6 cellular contexts compared by ENCODE assay signal in genomic region chrX:49042581-49043219, GRCh38. TPM values are rescaled to one million over a fixed set of nuclear protein-coding genes. Genes with fewer than 3 reads are reported as not detected.
DNase-seq lines count a peak whose midpoint lies in the region; ATAC-seq and TF ChIP-seq lines count a peak whose summit lies in the region.

No MANE protein-coding gene starts in this region.

- DNase-seq in activated CD4-positive, alpha-beta T cell treated with anti-CD3 and anti-CD28 coated beads for 36 hours: no peak
- no peak for DNase-seq in activated CD4-positive, alpha-beta T cell treated with anti-CD3 and anti-CD28 coated beads, Interleukin-2, amount 50 U/mL, for 48 hours
- DNase-seq in brain microvascular endothelial cell (no peak), neural crest cell (ENCODE audit: low read depth, low spot score) (no peak)
- no peak for DNase-seq in stimulated activated CD4-positive, alpha-beta T cell treated with anti-CD3 and anti-CD28 coated beads, Interleukin-4, amount 100 ng/mL, for 24 hours
- no peak for DNase-seq in stimulated activated CD4-positive, alpha-beta T cell treated with anti-CD3 and anti-CD28 coated beads, Interleukin-12 subunit alpha, Interleukin-12 subunit beta, amount 100 ng/mL, for 4 hours

- no peaks in the 10 kb centered on the region for H3K27me3 ChIP-seq in brain microvascular endothelial cell (replicated peaks)

- POLR2A ChIA-PET in activated CD4-positive, alpha-beta T cell treated with anti-CD3 and anti-CD28 coated beads for 36 hours (lab: Charles Lee): interaction anchor here (0.9 kb wide), 1 partner anchor 10 kb away, joined by 3 read pairs; no protein-coding TSS in a partner anchor

- no peak for ATAC-seq in activated CD4-positive, alpha-beta T cell treated with anti-CD3 and anti-CD28 coated beads for 36 hours

- no peaks in the 10 kb centered on the region for H3K27me3 Mint-ChIP-seq in activated CD4-positive, alpha-beta T cell treated with anti-CD3 and anti-CD28 coated beads for 36 hours
- no peaks in the 10 kb centered on the region for H3K27me3 Mint-ChIP-seq in neural crest cell (ENCODE audit: low read depth)

- H3K36me3 Mint-ChIP-seq in activated CD4-positive, alpha-beta T cell treated with anti-CD3 and anti-CD28 coated beads for 36 hours (ENCODE audit: low read depth): peaks cover 16% of the 10 kb centered on the region
- peaks cover 6% of the 10 kb centered on the region for H3K36me3 Mint-ChIP-seq in neural crest cell (ENCODE audit: low read depth)

- H3K27ac Mint-ChIP-seq in activated CD4-positive, alpha-beta T cell treated with anti-CD3 and anti-CD28 coated beads for 36 hours: peak overlapping the region; percentile 94
- peak overlapping the region; percentile 95 for H3K27ac Mint-ChIP-seq in neural crest cell (ENCODE audit: unreplicated experiment)

- in situ Hi-C loops in brain microvascular endothelial cell (cut with HindIII; ENCODE audit: low pct_ligation_motif_present, low sequenced_read_pairs): no loop called here

- intact Hi-C loops in activated CD4-positive, alpha-beta T cell treated with anti-CD3 and anti-CD28 coated beads for 36 hours (cut with DNase I, micrococcal nuclease): loop anchor here (1.0 kb wide), 12 partner anchors 11 to 468 kb away; partner anchors contain the start of genes GRIPAP1 (in 2 of the 2), PIM2 (in 1 of the 2), PPP1R3F (in 1 of the 2) and PQBP1 (in 1 of the 2)

- TF ChIP-seq CTCF in brain microvascular endothelial cell (IDR thresholded peaks at IDR 0.05; ENCODE audit: low read depth, low read length, missing control alignments): no peak
- no peak for TF ChIP-seq CTCF in neural crest cell (conservative IDR thresholded peaks at IDR 0.05)

- H3K9me3 Mint-ChIP-seq in activated CD4-positive, alpha-beta T cell treated with anti-CD3 and anti-CD28 coated beads for 36 hours (ENCODE audit: low read depth): no peaks in the 10 kb centered on the region
- H3K9me3 Mint-ChIP-seq in neural crest cell: no peaks in the 10 kb centered on the region

- peaks cover 41% of the 10 kb centered on the region for H3K4me1 Mint-ChIP-seq in activated CD4-positive, alpha-beta T cell treated with anti-CD3 and anti-CD28 coated beads for 36 hours
- peaks cover 42% of the 10 kb centered on the region for H3K4me1 Mint-ChIP-seq in neural crest cell

- H3K4me3 Mint-ChIP-seq in activated CD4-positive, alpha-beta T cell treated with anti-CD3 and anti-CD28 coated beads for 36 hours: peak overlapping the region; percentile 93
- H3K4me3 Mint-ChIP-seq in neural crest cell: peak overlapping the region; percentile 95

- H3K4me3 ChIP-seq in brain microvascular endothelial cell (ENCODE audit: low read depth, low read length): peak overlapping the region; percentile 70

- CTCF ChIA-PET in activated CD4-positive, alpha-beta T cell treated with anti-CD3 and anti-CD28 coated beads for 36 hours (lab: Charles Lee): interaction anchor here (0.6 to 1.1 kb wide), 3 partner anchors 10 to 96 kb away, joined by 3 to 5 read pairs (median 4); partner anchors contain the start of gene GRIPAP1

- peaks cover 17% of the 10 kb centered on the region for H3K36me3 ChIP-seq in brain microvascular endothelial cell (replicated peaks)

- H3K27ac ChIP-seq in brain microvascular endothelial cell: peak overlapping the region; percentile 95

RNA-seq across cellular contexts. Expression of gene TFE3, which starts 0.5 kb away (rescaled TPM):
- total RNA-seq in activated CD4-positive, alpha-beta T cell treated with anti-CD3 and anti-CD28 coated beads for 36 hours: 10 to 100 TPM; 27.1 to 27.5 TPM
- total RNA-seq in neural crest cell: 26.2 TPM in 2 replicates

RNA-seq across cellular contexts. Expression of gene CCDC120, which starts 16.1 kb away (rescaled TPM):
- total RNA-seq in activated CD4-positive, alpha-beta T cell treated with anti-CD3 and anti-CD28 coated beads for 36 hours: 1 to 10 TPM; 3.1 to 3.6 TPM
- 13.8 and 14.7 TPM in 2 replicates for total RNA-seq in neural crest cell

RNA-seq across cellular contexts. Expression of gene PRAF2, which starts 31.1 kb away (rescaled TPM):
- 10 to 100 TPM in 1 of 2 experiments, 1 to 10 TPM in 1; 9.1 to 11.5 TPM for total RNA-seq in activated CD4-positive, alpha-beta T cell treated with anti-CD3 and anti-CD28 coated beads for 36 hours
- total RNA-seq in neural crest cell: 30.2 and 33.7 TPM in 2 replicates

RNA-seq across cellular contexts. Expression of gene WDR45, which starts 37.0 kb away (rescaled TPM):
- 10 to 100 TPM; 22.4 to 23.9 TPM for total RNA-seq in activated CD4-positive, alpha-beta T cell treated with anti-CD3 and anti-CD28 coated beads for 36 hours
- total RNA-seq in neural crest cell: 29.0 and 29.6 TPM in 2 replicates

RNA-seq across cellular contexts. Expression of gene GRIPAP1, which starts 40.6 kb away (rescaled TPM):
- 10 to 100 TPM; 57.8 to 63.3 TPM for total RNA-seq in activated CD4-positive, alpha-beta T cell treated with anti-CD3 and anti-CD28 coated beads for 36 hours
- total RNA-seq in neural crest cell: 55.3 and 63.2 TPM in 2 replicates
